8 cellular contexts compared by ENCODE assay signal in the genomic region with DNA sequence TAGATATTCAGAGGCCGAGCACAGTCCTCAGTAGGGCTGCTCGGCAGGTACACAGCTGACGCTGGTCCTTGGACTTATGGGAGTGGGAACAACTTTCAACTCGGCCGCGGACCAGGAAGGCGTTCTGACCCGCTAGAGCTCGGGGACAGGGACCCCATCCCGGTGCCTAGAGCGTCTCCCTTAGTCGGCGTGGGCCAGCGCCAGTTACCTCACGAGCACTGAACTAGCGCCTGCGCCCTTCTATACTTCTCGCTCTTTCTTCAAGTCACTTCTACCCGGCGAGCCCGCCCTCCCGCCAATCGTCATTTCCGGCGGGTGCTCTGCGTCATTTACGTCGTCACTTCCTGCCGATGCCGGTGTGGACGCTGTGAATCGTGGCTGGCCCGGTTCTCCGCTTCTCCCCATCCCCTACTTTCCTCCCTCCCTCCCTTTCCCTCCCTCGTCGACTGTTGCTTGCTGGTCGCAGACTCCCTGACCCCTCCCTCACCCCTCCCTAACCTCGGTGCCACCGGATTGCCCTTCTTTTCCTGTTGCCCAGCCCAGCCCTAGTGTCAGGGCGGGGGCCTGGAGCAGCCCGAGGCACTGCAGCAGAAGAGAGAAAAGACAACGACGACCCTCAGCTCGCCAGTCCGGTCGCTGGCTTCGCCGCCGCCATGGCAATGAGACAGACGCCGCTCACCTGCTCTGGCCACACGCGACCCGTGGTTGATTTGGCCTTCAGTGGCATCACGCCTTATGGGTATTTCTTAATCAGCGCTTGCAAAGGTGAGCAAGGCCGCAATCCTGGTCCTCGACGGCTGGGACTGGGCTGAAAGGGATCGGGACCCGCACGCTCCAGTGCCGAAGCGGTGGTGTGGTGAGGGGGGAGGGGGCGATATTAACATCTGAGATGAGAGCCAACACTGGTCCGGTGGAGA. TPM values are rescaled to one million over a fixed set of nuclear protein-coding genes. Genes with fewer than 3 reads are reported as not detected.
DNase-seq lines count a peak whose midpoint lies in the region; ATAC-seq, FAIRE-seq and TF ChIP-seq lines count a peak whose summit lies in the region.

A gene with protein sequence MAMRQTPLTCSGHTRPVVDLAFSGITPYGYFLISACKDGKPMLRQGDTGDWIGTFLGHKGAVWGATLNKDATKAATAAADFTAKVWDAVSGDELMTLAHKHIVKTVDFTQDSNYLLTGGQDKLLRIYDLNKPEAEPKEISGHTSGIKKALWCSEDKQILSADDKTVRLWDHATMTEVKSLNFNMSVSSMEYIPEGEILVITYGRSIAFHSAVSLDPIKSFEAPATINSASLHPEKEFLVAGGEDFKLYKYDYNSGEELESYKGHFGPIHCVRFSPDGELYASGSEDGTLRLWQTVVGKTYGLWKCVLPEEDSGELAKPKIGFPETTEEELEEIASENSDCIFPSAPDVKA (plus strand): TSS at position 333 of the 917 bp plus-strand sequence. CDS start 321 bp downstream, at position 654.

- TF ChIP-seq CTCF in AG04449 (IDR thresholded peaks at IDR 0.05; ENCODE audit: insufficient read depth, low read length, missing control alignments) (no peak), WI38 (IDR thresholded peaks at IDR 0.05; ENCODE audit: low read depth, low read length) (no peak), bronchial epithelial cell (IDR thresholded peaks at IDR 0.05; ENCODE audit: insufficient read depth, low read length, severe bottlenecking) (no peak), smooth muscle cell (IDR thresholded peaks at IDR 0.05; ENCODE audit: borderline replicate concordance, insufficient read depth, poor library complexity, severe bottlenecking) (no peak)

- FAIRE-seq in bronchial epithelial cell (lab: Jason Lieb, UNC), result peak; percentile 55

- peak within 1 kb of the TSS; percentile 97 for H2AFZ ChIP-seq in smooth muscle cell (ENCODE audit: low read depth)

- H3K27ac ChIP-seq in smooth muscle cell (ENCODE audit: low read depth), result peak within 1 kb of the TSS; percentile 99

- H3K27me3 ChIP-seq in bronchial epithelial cell (ENCODE audit: control insufficient read depth, insufficient read depth, low read length) (no peaks in the 10 kb centered on the region), smooth muscle cell (ENCODE audit: low read depth) (no peaks in the 10 kb centered on the region)

- H3K4me1 ChIP-seq in smooth muscle cell (ENCODE audit: low read depth), result peaks cover 26% of the 10 kb centered on the region

- H3K9ac ChIP-seq in smooth muscle cell (ENCODE audit: low read depth), result peak within 1 kb of the TSS; percentile 98

- H4K20me1 ChIP-seq in smooth muscle cell (ENCODE audit: low read depth), result peaks cover 44% of the 10 kb centered on the region

- peak within 1 kb of the TSS; percentile 91 for H3K4me3 ChIP-seq in AG04449 (ENCODE audit: low read depth, low read length)
- H3K4me3 ChIP-seq in WI38 (ENCODE audit: low read depth, low read length), result peak within 1 kb of the TSS; percentile 99
- peak within 1 kb of the TSS; percentile 66 for H3K4me3 ChIP-seq in bronchial epithelial cell (ENCODE audit: low read depth, low read length)
- peak within 1 kb of the TSS; percentile 89 for H3K4me3 ChIP-seq in smooth muscle cell

- H3K79me2 ChIP-seq in smooth muscle cell (ENCODE audit: low read depth), result peaks cover 50% of the 10 kb centered on the region

- CTCF ChIA-PET in AG04449 (lab: Yijun Ruan, JAX), result interaction anchor here (0.8 to 1.9 kb wide), 4 partner anchors 16 to 348 kb away, joined by 3 to 7 read pairs (median 3); no protein-coding TSS in a partner anchor

- POLR2A ChIA-PET in AG04449 (lab: Yijun Ruan, JAX), result interaction anchor here (0.5 kb wide), 1 partner anchor 323 kb away, joined by 3 read pairs; no protein-coding TSS in a partner anchor

- peak; percentile 98 for ATAC-seq in GM18907 (IDR thresholded peaks at IDR 0.05; ENCODE audit: unreplicated experiment)
- peak; percentile 97 for ATAC-seq in HG03159 (IDR thresholded peaks at IDR 0.05; ENCODE audit: unreplicated experiment)

- H3K36me3 ChIP-seq in bronchial epithelial cell (ENCODE audit: control insufficient read depth, insufficient read depth, low read length), result peaks cover 5% of the 10 kb centered on the region
- no peaks in the 10 kb centered on the region for H3K36me3 ChIP-seq in smooth muscle cell (ENCODE audit: low read depth)

- H3F3A ChIP-seq in smooth muscle cell (ENCODE audit: low read depth), result no peaks in the 10 kb centered on the region

- under 1% methylated on average over 60 of the region's 66 CpGs for WGBS in smooth muscle cell (ENCODE audit: low lambda C conversion rate)

- peak within 1 kb of the TSS; percentile 97 for H3K4me2 ChIP-seq in smooth muscle cell

- no peaks in the 10 kb centered on the region for H3K9me3 ChIP-seq in smooth muscle cell (replicated peaks; ENCODE audit: low read depth)

- DNase-seq in AG04449 (ENCODE audit: low read depth, low spot score), result peak; percentile 88
- peak; percentile 93 for DNase-seq in NCI-H2227 treated with DMSO at 0.1 percent for 48 hours (lab: John Stamatoyannopoulos, UW)
- DNase-seq in bronchial epithelial cell (ENCODE audit: low read depth), result peak; percentile 93
- peak; percentile 94 for DNase-seq in iPS-NIHi11 (ENCODE audit: low spot score)
- DNase-seq in smooth muscle cell (lab: John Stamatoyannopoulos, UW; ENCODE audit: unreplicated experiment), result peak; percentile 84

RNA-seq across cellular contexts. Expression of the gene that starts here (rescaled TPM):
- total RNA-seq in bronchial epithelial cell (82.4 and 90.8 TPM in 2 replicates), smooth muscle cell (172 and 187 TPM in 2 replicates)
- 225 and 241 TPM in 2 replicates for polyA plus RNA-seq in smooth muscle cell

Comparison
In these comparisons a context has a peak if more than half of its experiments do, and no peak if none do; other contexts are left out.
1. Peak in every context shown above with its lines: DNase-seq, ATAC-seq, H3K4me3 ChIP-seq and H3K27ac ChIP-seq.